Comparison of ENCODE assay signal across 10 cellular contexts in genomic region chr22:43826142-43827093, GRCh38. TPM values are rescaled to one million over a fixed set of nuclear protein-coding genes. Genes with fewer than 3 reads are reported as not detected.
DNase-seq lines count a peak whose midpoint lies in the region; ATAC-seq and TF ChIP-seq lines count a peak whose summit lies in the region.
"Had no signal": no experiment of that assay in that cellular context is flagged by ENCODE, and none has a peak within 500 bp of the region (broad histone marks: within the 10 kb centered on the region; RNA-seq: fewer than 3 reads in every experiment).

No MANE protein-coding gene starts in this region.

- peak overlapping the region; percentile 82 for H3K4me2 ChIP-seq in osteoblast (ENCODE audit: insufficient read depth, low read length)
- H3K4me2 ChIP-seq in Karpas-422 (ENCODE audit: low read depth, low read length, poor library complexity, severe bottlenecking): no peak overlapping the region

- peaks cover 25% of the 10 kb centered on the region for H3K4me1 ChIP-seq in osteoblast (ENCODE audit: insufficient read depth, low read length)
- H3K4me1 ChIP-seq in Karpas-422 (ENCODE audit: low read length): peaks cover 8% of the 10 kb centered on the region
- H3K4me1 ChIP-seq in prostate gland (replicated peaks): no peaks in the 10 kb centered on the region

- H3K27ac ChIP-seq in osteoblast (ENCODE audit: low read depth, low read length) (peak overlapping the region; percentile 77), Karpas-422 (ENCODE audit: low read length) (no peak overlapping the region), prostate gland (no peak overlapping the region)

- peak; percentile 54 for DNase-seq in EH (ENCODE audit: low read depth)
- peak; percentile 26 for DNase-seq in NB4 (ENCODE audit: low read depth)
- DNase-seq in dedifferentiated amniotic fluid mesenchymal stem cell (ENCODE audit: extremely low spot score): peak; percentile 54
- peak; percentile 97 for DNase-seq in osteoblast (ENCODE audit: insufficient read length, low spot score, missing footprints)
- no peak for DNase-seq in cerebellum (ENCODE audit: low spot score)
- no peak for DNase-seq in Karpas-422
- DNase-seq in prostate gland (ENCODE audit: low spot score): no peak

- H3K4me3 ChIP-seq in NB4 (ENCODE audit: low read depth, low read length): no peak overlapping the region
- H3K4me3 ChIP-seq in osteoblast (ENCODE audit: insufficient read depth, low read length): peak overlapping the region; percentile 62
- H3K4me3 ChIP-seq in Karpas-422 (ENCODE audit: low read length): no peak overlapping the region
- H3K4me3 ChIP-seq in prostate gland: no peak overlapping the region
- H3K4me3 ChIP-seq: skin epidermis had no signal

- peaks cover 3% of the 10 kb centered on the region for H3K27me3 ChIP-seq in osteoblast (ENCODE audit: insufficient read depth, low read length)
- no peaks in the 10 kb centered on the region for H3K27me3 ChIP-seq in Karpas-422 (ENCODE audit: low read length)
- no peaks in the 10 kb centered on the region for H3K27me3 ChIP-seq in prostate gland (replicated peaks; ENCODE audit: insufficient read depth)

- no peaks in the 10 kb centered on the region for H4K20me1 ChIP-seq in osteoblast (ENCODE audit: insufficient read depth, low read length)
- H4K20me1 ChIP-seq in Karpas-422 (ENCODE audit: insufficient read depth, low read depth, low read length): no peaks in the 10 kb centered on the region

- ATAC-seq in GM19395 (IDR thresholded peaks at IDR 0.05; ENCODE audit: unreplicated experiment): no peak

- H3K9me2 ChIP-seq in Karpas-422 (replicated peaks; ENCODE audit: insufficient read depth, low read length): no peaks in the 10 kb centered on the region

- H3K79me2 ChIP-seq in osteoblast (ENCODE audit: insufficient read depth, low read length) (no peaks in the 10 kb centered on the region), Karpas-422 (ENCODE audit: low read length) (no peaks in the 10 kb centered on the region)

- peak overlapping the region; percentile 86 for H2AFZ ChIP-seq in osteoblast (ENCODE audit: low read length)
- H2AFZ ChIP-seq in Karpas-422 (ENCODE audit: low read length): no peak overlapping the region

- H3K9me3 ChIP-seq in osteoblast (ENCODE audit: low read depth, low read length) (no peaks in the 10 kb centered on the region), Karpas-422 (ENCODE audit: low read length) (no peaks in the 10 kb centered on the region), prostate gland (no peaks in the 10 kb centered on the region)

- TF ChIP-seq POLR2A in NB4 (IDR thresholded peaks at IDR 0.05; ENCODE audit: extremely low read depth, insufficient read length): no peak
- no peak for TF ChIP-seq POLR2A in prostate gland (IDR thresholded peaks at IDR 0.05)

- H3K36me3 ChIP-seq in osteoblast (ENCODE audit: insufficient read depth, low read length) (no peaks in the 10 kb centered on the region), Karpas-422 (ENCODE audit: insufficient read depth, low read length) (no peaks in the 10 kb centered on the region), prostate gland (no peaks in the 10 kb centered on the region)

- TF ChIP-seq CTCF in NB4 (IDR thresholded peaks at IDR 0.05; ENCODE audit: low read depth, low read length): peak; percentile 17
- TF ChIP-seq CTCF in osteoblast (IDR thresholded peaks at IDR 0.05; ENCODE audit: extremely low read depth, low read depth, low read length): peak; percentile 55
- TF ChIP-seq CTCF in prostate gland (IDR thresholded peaks at IDR 0.05): peak in 2 of 4 experiments; percentile 19 to 32

- H3K9ac ChIP-seq in Karpas-422 (ENCODE audit: low read length): no peak overlapping the region

- WGBS in prostate gland: 29% methylated on average over 19 of the region's 19 CpGs

- intact Hi-C loops in prostate gland (cut with DNase I): no loop called here

RNA-seq across cellular contexts. Expression of gene EFCAB6, which starts 14.3 kb away (rescaled TPM):
- 1.8 and 2.9 TPM in 2 replicates for total RNA-seq in osteoblast
- 6.2 TPM for total RNA-seq in cerebellum
- 0.47 TPM in 1 of 2 replicates, not detected in the other for total RNA-seq in Karpas-422 (2014; rRNA removed; shearing (Covaris generic); ENCODE audit: low replicate concordance)
- 10 to 100 TPM in 1 of 2 donors, 1 to 10 TPM in 1; 3.3 to 10.5 TPM for total RNA-seq in prostate gland
- total RNA-seq: activated T-helper 1 cell treated with anti-CD3 and anti-CD28 coated beads, Interleukin-12 subunit alpha, Interleukin-12 subunit beta, Interleukin-2, Interleukin-4 antibody, amounts not matched to agents 30 ng/mL and 10 ng/mL and 1 ng/mL, durations not matched to agents 14 hours and 24 hours and 36 hours had no signal

RNA-seq across cellular contexts. Expression of gene SULT4A1, which starts 35.9 kb away (rescaled TPM):
- total RNA-seq in osteoblast (under 0.01 TPM in 1 of 2 replicates, not detected in the other), cerebellum (29.7 TPM), prostate gland (1 to 10 TPM in 1 of 2 donors, under 1 TPM in 1; 0.14 to 3.3 TPM)
- total RNA-seq in Karpas-422 (2014; rRNA removed; shearing (Covaris generic); ENCODE audit: low replicate concordance): not detected in 2 replicates
- total RNA-seq: activated T-helper 1 cell treated with anti-CD3 and anti-CD28 coated beads, Interleukin-12 subunit alpha, Interleukin-12 subunit beta, Interleukin-2, Interleukin-4 antibody, amounts not matched to agents 30 ng/mL and 10 ng/mL and 1 ng/mL, durations not matched to agents 14 hours and 24 hours and 36 hours had no signal

Comparison
In these comparisons a context has a peak if more than half of its experiments do, and no peak if none do; other contexts are left out.
1. DNase-seq: peak in EH (single experiment), NB4 (single experiment), dedifferentiated amniotic fluid mesenchymal stem cell (single experiment) and osteoblast (single experiment); none in cerebellum (single experiment), Karpas-422 (single experiment) and prostate gland (single experiment).